8 cellular contexts compared by ENCODE assay signal in the genomic region with DNA sequence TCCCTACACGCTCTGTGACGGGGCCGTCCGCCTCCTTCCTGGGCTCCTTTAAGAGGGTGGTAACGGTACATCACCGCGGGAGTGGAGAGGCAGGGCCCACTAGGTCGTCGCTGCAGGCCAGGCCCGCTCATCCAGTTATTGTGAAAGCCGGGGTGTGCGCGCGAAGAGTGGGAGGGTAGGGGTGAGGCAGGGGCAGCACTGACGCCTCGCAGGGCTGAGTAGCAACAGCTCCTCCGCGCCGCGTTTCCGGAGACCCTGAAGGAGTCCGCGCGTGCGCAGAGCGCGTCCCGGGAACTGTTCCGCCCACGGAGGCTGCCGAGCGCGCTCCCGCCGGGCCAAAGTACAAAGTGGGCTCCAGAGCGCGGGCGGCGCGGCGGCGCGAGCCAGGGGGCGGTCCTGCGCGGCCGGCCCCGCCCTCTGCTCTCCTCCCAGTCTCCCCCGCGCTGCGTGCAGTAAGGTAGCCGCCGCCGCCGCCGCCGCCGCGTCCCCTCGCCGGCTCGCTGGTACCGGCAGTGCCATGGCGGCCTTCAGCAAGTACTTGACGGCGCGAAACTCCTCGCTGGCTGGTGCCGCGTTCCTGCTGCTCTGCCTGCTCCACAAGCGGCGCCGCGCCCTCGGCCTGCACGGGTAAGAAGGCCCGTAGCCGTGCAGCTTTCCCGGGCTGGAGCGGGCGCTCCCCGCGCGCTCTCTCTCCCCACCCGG. TPM values are rescaled to one million over a fixed set of nuclear protein-coding genes. Genes with fewer than 3 reads are reported as not detected.
DNase-seq lines count a peak whose midpoint lies in the region; ATAC-seq, FAIRE-seq and TF ChIP-seq lines count a peak whose summit lies in the region.

ABCD3 (plus strand) TSS at position 428 of the 702 bp plus-strand sequence; CDS start at position 518, 90 bp downstream.

- H3K27ac ChIP-seq in angular gyrus (ENCODE audit: low read depth, low read length): peak within 1 kb of the TSS; percentile 92
- peak within 1 kb of the TSS; percentile 95 to 96 for H3K27ac ChIP-seq in right atrium auricular region

- no peaks in the 10 kb centered on the region for H3K27me3 ChIP-seq in right atrium auricular region

- peak within 1 kb of the TSS; percentile 95 to 99 for H3K4me3 ChIP-seq in right atrium auricular region

- H3K9me3 ChIP-seq in right atrium auricular region: no peaks in the 10 kb centered on the region

- no peak for TF ChIP-seq CTCF in right atrium auricular region (IDR thresholded peaks at IDR 0.05)

- ATAC-seq in GM18502 (IDR thresholded peaks at IDR 0.05; ENCODE audit: poor library complexity, unreplicated experiment) (peak; percentile 97), HG02943 (IDR thresholded peaks at IDR 0.05; ENCODE audit: low read depth, unreplicated experiment) (peak; percentile 96)

- no peaks in the 10 kb centered on the region for H3K36me3 ChIP-seq in right atrium auricular region

- H3K4me1 ChIP-seq in right atrium auricular region: peaks cover 0 to 37% of the 10 kb centered on the region in 2 donors

- DNase-seq in NCI-H187 treated with DMSO at 0.1 percent for 48 hours (lab: John Stamatoyannopoulos, UW): peak; percentile 64
- peak; percentile 94 to 98 (median 94) for DNase-seq in T-helper 2 cell
- DNase-seq in right atrium auricular region (ENCODE audit: low spot score): peak; percentile 96
- DNase-seq in pulmonary artery endothelial cell (ENCODE audit: low read depth, low spot score): peak; percentile 81
- peak; percentile 97 for DNase-seq in urothelium cell line (ENCODE audit: low spot score)

- peak; percentile 89 for FAIRE-seq in urothelium cell line (lab: Jason Lieb, UNC)

RNA-seq across cellular contexts. Expression of gene ABCD3, which starts in this region (rescaled TPM):
- 10 to 100 TPM; 24.6 to 54.1 TPM for total RNA-seq in right atrium auricular region
- total RNA-seq in pulmonary artery endothelial cell: 30.5 and 37.3 TPM in 2 replicates

Comparison
In these comparisons a context has a peak if more than half of its experiments do, and no peak if none do; other contexts are left out.
1. Peak in every context shown above with its lines: DNase-seq, ATAC-seq, H3K4me3 ChIP-seq and H3K27ac ChIP-seq.